In the genomic region with DNA sequence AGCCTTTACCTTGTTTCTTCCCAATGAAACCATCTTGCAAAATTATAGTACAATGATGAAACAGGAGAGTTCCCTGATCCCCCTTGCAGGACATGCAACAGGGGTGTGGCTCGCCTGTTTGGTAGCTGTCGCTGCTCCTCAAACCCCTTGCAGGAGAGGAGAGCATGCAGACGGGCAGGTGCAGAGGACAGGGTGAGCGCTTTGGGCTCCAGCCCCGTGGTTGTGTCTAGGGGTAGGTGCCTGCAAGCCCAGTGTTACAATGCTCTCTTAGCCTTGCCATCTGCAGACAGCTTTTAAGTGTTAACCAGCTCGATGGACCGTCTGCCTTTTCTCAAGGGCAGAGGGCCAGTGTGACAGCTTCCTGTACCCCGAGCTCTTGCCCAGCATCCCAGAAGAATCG, we compare ENCODE assay signal across 27 cellular contexts.
"Had no signal": no experiment of that assay in that cellular context is flagged by ENCODE, and none has a peak within 500 bp of the region (broad histone marks: within the 10 kb centered on the region; RNA-seq: fewer than 3 reads in every experiment).

No MANE protein-coding gene starts in this region.

- FAIRE-seq: frontal cortex had no signal

- H3K4me1 ChIP-seq: ascending aorta, breast epithelium, colonic mucosa had no signal

- ATAC-seq: activated T-cell treated with anti-CD3 and anti-CD28 coated beads, Interleukin-2, amount 50 U/mL, for 72 hours; esophagus mucosa had no signal

- H3K27ac ChIP-seq: ascending aorta, breast epithelium, cardiac muscle cell, colonic mucosa had no signal

- H3K36me3 ChIP-seq: ascending aorta, breast epithelium, cardiac muscle cell, colonic mucosa had no signal

- H3K27me3 ChIP-seq: ascending aorta, cardiac muscle cell, colonic mucosa had no signal

- H3K36me3 Mint-ChIP-seq: activated naive CD4-positive, alpha-beta T cell treated with anti-CD3 and anti-CD28 coated beads, Interleukin-2, amount 10 ng/mL, durations not matched to agents 7 days and 5 days; activated naive CD4-positive, alpha-beta T cell treated with anti-CD3 and anti-CD28 coated beads, Interleukin-2, amount 50 U/mL, for 72 hours; activated naive CD8-positive, alpha-beta T cell treated with anti-CD3 and anti-CD28 coated beads, Interleukin-2, amount 10 ng/mL, durations not matched to agents 7 days and 5 days; brain had no signal

- H3K27me3 Mint-ChIP-seq: activated CD4-positive, alpha-beta memory T cell treated with anti-CD3 and anti-CD28 coated beads, Interleukin-2, amount 10 ng/mL, durations not matched to agents 7 days and 5 days; activated CD4-positive, alpha-beta T cell treated with anti-CD3 and anti-CD28 coated beads, Interleukin-2, amount 10 ng/mL, durations not matched to agents 7 days and 5 days; activated naive CD4-positive, alpha-beta T cell treated with anti-CD3 and anti-CD28 coated beads, Interleukin-2, amount 10 ng/mL, durations not matched to agents 7 days and 5 days had no signal

- DNase-seq: activated CD4-positive, alpha-beta memory T cell treated with anti-CD3 and anti-CD28 coated beads, Interleukin-2, amount 10 ng/mL, durations not matched to agents 7 days and 5 days; activated CD4-positive, alpha-beta T cell treated with anti-CD3 and anti-CD28 coated beads for 1 hour; activated CD4-positive, alpha-beta T cell treated with anti-CD3 and anti-CD28 coated beads for 4 hours; activated CD4-positive, alpha-beta T cell treated with anti-CD3 and anti-CD28 coated beads, Interleukin-2, amount 10 ng/mL, durations not matched to agents 7 days and 5 days; activated CD4-positive, alpha-beta T cell treated with anti-CD3 and anti-CD28 coated beads, Interleukin-2, amount 50 U/mL, for 4 hours; activated CD8-positive, alpha-beta memory T cell treated with anti-CD3 and anti-CD28 coated beads, Interleukin-2, amount 50 U/mL, for 48 hours; activated gamma-delta T cell; activated naive CD4-positive, alpha-beta T cell; activated naive CD4-positive, alpha-beta T cell treated with anti-CD3 and anti-CD28 coated beads, Interleukin-2, amount 10 ng/mL, durations not matched to agents 7 days and 5 days; activated naive CD8-positive, alpha-beta T cell treated with anti-CD3 and anti-CD28 coated beads, Interleukin-2, amount 10 ng/mL, durations not matched to agents 7 days and 5 days; activated T-cell treated with anti-CD3 and anti-CD28 coated beads for 4 hours; activated T-cell treated with anti-CD3 and anti-CD28 coated beads, Interleukin-2, amount 50 U/mL, for 24 hours; activated T-cell treated with anti-CD3 and anti-CD28 coated beads, Interleukin-2, amount 50 U/mL, for 72 hours; central memory CD4-positive, alpha-beta T cell; cerebellar nuclear complex; colonic mucosa; effector CD8-positive, alpha-beta T cell; foreskin fibroblast; glutamatergic neuron; T-helper 2 cell had no signal

- H3K4me1 Mint-ChIP-seq: activated naive CD4-positive, alpha-beta T cell treated with anti-CD3 and anti-CD28 coated beads, Interleukin-2, amount 10 ng/mL, durations not matched to agents 7 days and 5 days; activated naive CD8-positive, alpha-beta T cell treated with anti-CD3 and anti-CD28 coated beads, Interleukin-2, amount 10 ng/mL, durations not matched to agents 7 days and 5 days; brain had no signal

- H3K27ac Mint-ChIP-seq: activated CD4-positive, alpha-beta memory T cell treated with anti-CD3 and anti-CD28 coated beads, Interleukin-2, amount 10 ng/mL, durations not matched to agents 7 days and 5 days; activated CD4-positive, alpha-beta T cell treated with anti-CD3 and anti-CD28 coated beads, Interleukin-2, amount 10 ng/mL, durations not matched to agents 7 days and 5 days; activated naive CD4-positive, alpha-beta T cell treated with anti-CD3 and anti-CD28 coated beads, Interleukin-2, amount 10 ng/mL, durations not matched to agents 7 days and 5 days; activated naive CD4-positive, alpha-beta T cell treated with anti-CD3 and anti-CD28 coated beads, Interleukin-2, amount 50 U/mL, for 72 hours; activated naive CD8-positive, alpha-beta T cell treated with anti-CD3 and anti-CD28 coated beads, Interleukin-2, amount 10 ng/mL, durations not matched to agents 7 days and 5 days; activated T-cell treated with anti-CD3 and anti-CD28 coated beads, Interleukin-2, amount 50 U/mL, for 24 hours; activated T-cell treated with anti-CD3 and anti-CD28 coated beads, Interleukin-2, amount 50 U/mL, for 72 hours; brain had no signal

- H3K9me3 ChIP-seq: ascending aorta, breast epithelium, colonic mucosa had no signal

- H3K4me3 Mint-ChIP-seq: activated CD4-positive, alpha-beta memory T cell treated with anti-CD3 and anti-CD28 coated beads, Interleukin-2, amount 10 ng/mL, durations not matched to agents 7 days and 5 days; activated CD4-positive, alpha-beta T cell treated with anti-CD3 and anti-CD28 coated beads, Interleukin-2, amount 10 ng/mL, durations not matched to agents 7 days and 5 days; activated naive CD4-positive, alpha-beta T cell treated with anti-CD3 and anti-CD28 coated beads, Interleukin-2, amount 10 ng/mL, durations not matched to agents 7 days and 5 days; activated naive CD8-positive, alpha-beta T cell treated with anti-CD3 and anti-CD28 coated beads, Interleukin-2, amount 10 ng/mL, durations not matched to agents 7 days and 5 days; activated T-cell treated with anti-CD3 and anti-CD28 coated beads, Interleukin-2, amount 50 U/mL, for 24 hours; activated T-cell treated with anti-CD3 and anti-CD28 coated beads, Interleukin-2, amount 50 U/mL, for 72 hours; brain had no signal

- H3K9me3 Mint-ChIP-seq: activated CD4-positive, alpha-beta memory T cell treated with anti-CD3 and anti-CD28 coated beads, Interleukin-2, amount 10 ng/mL, durations not matched to agents 7 days and 5 days; activated CD4-positive, alpha-beta T cell treated with anti-CD3 and anti-CD28 coated beads, Interleukin-2, amount 10 ng/mL, durations not matched to agents 7 days and 5 days; activated naive CD4-positive, alpha-beta T cell treated with anti-CD3 and anti-CD28 coated beads, Interleukin-2, amount 10 ng/mL, durations not matched to agents 7 days and 5 days; activated naive CD4-positive, alpha-beta T cell treated with anti-CD3 and anti-CD28 coated beads, Interleukin-2, amount 50 U/mL, for 72 hours; activated naive CD8-positive, alpha-beta T cell treated with anti-CD3 and anti-CD28 coated beads, Interleukin-2, amount 10 ng/mL, durations not matched to agents 7 days and 5 days; activated T-cell treated with anti-CD3 and anti-CD28 coated beads, Interleukin-2, amount 50 U/mL, for 24 hours had no signal

- H3K4me3 ChIP-seq: ascending aorta, breast epithelium, cardiac muscle cell, colonic mucosa had no signal
